ENCODE assay signal across 24 cellular contexts in genomic region chr7:37961251-37961650, GRCh38. TPM values are rescaled to one million over a fixed set of nuclear protein-coding genes. Genes with fewer than 3 reads are reported as not detected.
"Had no signal": no experiment of that assay in that cellular context is flagged by ENCODE, and none has a peak within 500 bp of the region (broad histone marks: within the 10 kb centered on the region; RNA-seq: fewer than 3 reads in every experiment).

No MANE protein-coding gene starts in this region.

- DNase-seq: hypothalamus; immature natural killer cell; kidney; left colon; left lung; mesendoderm; naive thymus-derived CD4-positive, alpha-beta T cell; ovary; right lobe of liver; stimulated activated CD4-positive, alpha-beta T cell treated with anti-CD3 and anti-CD28 coated beads, Interleukin-12 subunit alpha, Interleukin-12 subunit beta, amount 100 ng/mL, for 4 hours; stimulated activated CD4-positive, alpha-beta T cell treated with anti-CD3 and anti-CD28 coated beads, Interleukin-15, amount 100 ng/mL, for 24 hours; stimulated activated CD4-positive, alpha-beta T cell treated with anti-CD3 and anti-CD28 coated beads, Interleukin-2, amount 100 ng/mL, for 24 hours; stimulated activated CD4-positive, alpha-beta T cell treated with anti-CD3 and anti-CD28 coated beads, Interleukin-4, amount 100 ng/mL, for 1 hour; stimulated activated naive B cell treated with anti-CD40 and anti-IgM and Interleukin-4, amounts not matched to agents 10 μg/mL and 1 μg/mL and 100 μg/mL, for 72 hours; stimulated activated naive CD8-positive, alpha-beta T cell treated with anti-CD3 and anti-CD28 coated beads, Interleukin-15, Interleukin-2, amounts not matched to agents 100 U/mL and 50 U/mL, for 24 hours; stomach; testis; thyroid gland; transverse colon had no signal

RNA-seq across cellular contexts. Expression of gene SFRP4, which starts 44.6 kb away (rescaled TPM):
- total RNA-seq: mononuclear cell; naive thymus-derived CD4-positive, alpha-beta T cell; natural killer cell treated with Interleukin-12 subunit alpha and Interleukin-12 subunit beta and Interleukin-15 and Interleukin-18, amount 100 ng/mL, for 72 hours; progenitor cell of endocrine pancreas; pulmonary artery endothelial cell had no signal
- polyA plus RNA-seq: immature natural killer cell; naive thymus-derived CD4-positive, alpha-beta T cell; neural cell had no signal
